ENCODE assay signal across 10 cellular contexts in genomic region chr1:27669876-27670275, GRCh38. TPM values are rescaled to one million over a fixed set of nuclear protein-coding genes. Genes with fewer than 3 reads are reported as not detected.
A peak's percentile ranks its signal among the peaks of the same experiment; 100 is the strongest.
DNase-seq lines count a peak whose midpoint lies in the region; ATAC-seq and TF ChIP-seq lines count a peak whose summit lies in the region.
"Had no signal": no experiment of that assay in that cellular context is flagged by ENCODE, and none has a peak within 500 bp of the region (broad histone marks: within the 10 kb centered on the region; RNA-seq: fewer than 3 reads in every experiment).

No MANE protein-coding gene starts in this region.

- POLR2A ChIA-PET in activated CD8-positive, alpha-beta T cell treated with anti-CD3 and anti-CD28 coated beads for 36 hours (lab: Charles Lee) = interaction anchor here (0.6 to 2.7 kb wide), 8 partner anchors 16 to 414 kb away, joined by 3 to 7 read pairs (median 4); partner anchors contain the start of gene FAM76A

- peaks cover 13% of the 10 kb centered on the region for H3K36me3 Mint-ChIP-seq in activated naive CD4-positive, alpha-beta T cell treated with anti-CD3 and anti-CD28 coated beads, Interleukin-2, amount 10 ng/mL, durations not matched to agents 7 days and 5 days
- H3K36me3 Mint-ChIP-seq in activated CD8-positive, alpha-beta T cell treated with anti-CD3 and anti-CD28 coated beads for 36 hours (ENCODE audit: low read depth) = peaks cover 5% of the 10 kb centered on the region
- peaks cover 0 to 17% (median 16%) of the 10 kb centered on the region in 3 donors for H3K36me3 Mint-ChIP-seq in immature natural killer cell

- CTCF ChIA-PET in activated naive CD4-positive, alpha-beta T cell treated with anti-CD3 and anti-CD28 coated beads, Interleukin-2, amount 10 ng/mL, durations not matched to agents 7 days and 5 days (lab: Charles Lee) = interaction anchor here (0.7 to 4.1 kb wide), 22 partner anchors 8 to 242 kb away, joined by 3 to 41 read pairs (median 4); partner anchors contain the start of genes FAM76A and STX12
- CTCF ChIA-PET in activated CD8-positive, alpha-beta T cell treated with anti-CD3 and anti-CD28 coated beads for 36 hours (lab: Charles Lee) = interaction anchor here (0.6 to 12.9 kb wide), 72 partner anchors 9 to 1207 kb away, joined by 3 to 533 read pairs (median 4); partner anchors contain the start of genes AHDC1, FAM76A, SLC9A1 and STX12

- intact Hi-C loops in activated CD8-positive, alpha-beta T cell treated with anti-CD3 and anti-CD28 coated beads for 36 hours (cut with micrococcal nuclease) = loop anchor here (10.0 kb wide), 2 partner anchors 145 to 275 kb away; partner anchors contain the start of gene GPR3
- intact Hi-C loops in transverse colon (cut with DNase I; ENCODE audit: low total_unique reads) = loop anchor here (10.0 kb wide), 1 partner anchor 55 kb away; the partner anchor contains the start of gene FAM76A

- TF ChIP-seq CTCF in activated CD8-positive, alpha-beta T cell treated with anti-CD3 and anti-CD28 coated beads for 36 hours (IDR thresholded peaks at IDR 0.05) = no peak
- no peak for TF ChIP-seq CTCF in transverse colon (IDR thresholded peaks at IDR 0.05)

- H3K36me3 ChIP-seq in transverse colon = no peaks in the 10 kb centered on the region
- H3K36me3 ChIP-seq: cardiac muscle cell had no signal

- H3K27ac ChIP-seq in transverse colon (peak overlapping the region in 1 of 4 donors; percentile 26), caudate nucleus (ENCODE audit: low read depth, low read length) (no peak overlapping the region)
- H3K27ac ChIP-seq: cardiac muscle cell had no signal

- WGBS in transverse colon (ENCODE audit: low coverage in 1 of 2), 2 donors = 58 to 79% methylated on average over 2 to 4 of the region's 4 CpGs

- no peaks in the 10 kb centered on the region for H3K9me3 ChIP-seq in transverse colon

- no peaks in the 10 kb centered on the region for H3K27me3 ChIP-seq in transverse colon
- H3K27me3 ChIP-seq: cardiac muscle cell had no signal

- no peak for TF ChIP-seq EP300 in transverse colon (IDR thresholded peaks at IDR 0.05; ENCODE audit: low read depth)

- peak overlapping the region; percentile 59 for H3K4me3 Mint-ChIP-seq in activated naive CD4-positive, alpha-beta T cell treated with anti-CD3 and anti-CD28 coated beads, Interleukin-2, amount 10 ng/mL, durations not matched to agents 7 days and 5 days
- peak overlapping the region; percentile 81 for H3K4me3 Mint-ChIP-seq in activated CD8-positive, alpha-beta T cell treated with anti-CD3 and anti-CD28 coated beads for 36 hours
- H3K4me3 Mint-ChIP-seq in immature natural killer cell = peak overlapping the region; percentile 60 to 82 (median 77)

- peaks cover 0 to 35% (median 8%) of the 10 kb centered on the region in 4 donors for H3K4me1 ChIP-seq in transverse colon

- no peak for ATAC-seq in activated CD8-positive, alpha-beta T cell treated with anti-CD3 and anti-CD28 coated beads for 36 hours
- ATAC-seq in HG02588 (IDR thresholded peaks at IDR 0.05; ENCODE audit: unreplicated experiment) (no peak), GM21717 (IDR thresholded peaks at IDR 0.05; ENCODE audit: unreplicated experiment) (no peak)

- no peak for TF ChIP-seq POLR2A in transverse colon (IDR thresholded peaks at IDR 0.05)

- peaks cover 46% of the 10 kb centered on the region for H3K4me1 Mint-ChIP-seq in activated naive CD4-positive, alpha-beta T cell treated with anti-CD3 and anti-CD28 coated beads, Interleukin-2, amount 10 ng/mL, durations not matched to agents 7 days and 5 days
- H3K4me1 Mint-ChIP-seq in activated CD8-positive, alpha-beta T cell treated with anti-CD3 and anti-CD28 coated beads for 36 hours (ENCODE audit: low read depth) = peaks cover 37% of the 10 kb centered on the region
- H3K4me1 Mint-ChIP-seq in immature natural killer cell = peaks cover 32 to 43% of the 10 kb centered on the region in 2 donors

- H3K27me3 Mint-ChIP-seq in activated naive CD4-positive, alpha-beta T cell treated with anti-CD3 and anti-CD28 coated beads, Interleukin-2, amount 10 ng/mL, durations not matched to agents 7 days and 5 days = no peaks in the 10 kb centered on the region
- H3K27me3 Mint-ChIP-seq in activated CD8-positive, alpha-beta T cell treated with anti-CD3 and anti-CD28 coated beads for 36 hours = no peaks in the 10 kb centered on the region
- H3K27me3 Mint-ChIP-seq in immature natural killer cell (ENCODE audit: low read depth in 3 of 3) = peaks cover 0 to 9% (median 4%) of the 10 kb centered on the region in 3 donors

- in situ Hi-C loops in transverse colon (cut with MboI; ENCODE audit: low pct_ligation_motif_present in 1 of 4, low pct_unique_long_range_greater_than_20kb in 1 of 4, low sequenced_read_pairs in 3 of 4) = loop anchor here in 2 of 4 donors (10.0 kb wide), 2 partner anchors 55 kb away; partner anchors contain the start of gene FAM76A (in 1 of the 2)

- H3K27ac Mint-ChIP-seq in activated naive CD4-positive, alpha-beta T cell treated with anti-CD3 and anti-CD28 coated beads, Interleukin-2, amount 10 ng/mL, durations not matched to agents 7 days and 5 days = no peak overlapping the region
- H3K27ac Mint-ChIP-seq in activated CD8-positive, alpha-beta T cell treated with anti-CD3 and anti-CD28 coated beads for 36 hours = no peak overlapping the region
- peak overlapping the region in 5 of 6 donors; percentile 76 to 91 (median 83) for H3K27ac Mint-ChIP-seq in immature natural killer cell

- DNase-seq in activated naive CD4-positive, alpha-beta T cell treated with anti-CD3 and anti-CD28 coated beads, Interleukin-2, amount 10 ng/mL, durations not matched to agents 7 days and 5 days = no peak
- no peak for DNase-seq in activated naive CD4-positive, alpha-beta T cell treated with Interleukin-2 at 50 U/mL for 16 hours
- no peak for DNase-seq in activated CD8-positive, alpha-beta T cell treated with anti-CD3 and anti-CD28 coated beads for 36 hours
- DNase-seq in immature natural killer cell = no peak
- peak; percentile 0 for DNase-seq in transverse colon
- DNase-seq in caudate nucleus (lab: John Stamatoyannopoulos, UW) = no peak

- no peaks in the 10 kb centered on the region for H3K9me3 Mint-ChIP-seq in activated naive CD4-positive, alpha-beta T cell treated with anti-CD3 and anti-CD28 coated beads, Interleukin-2, amount 10 ng/mL, durations not matched to agents 7 days and 5 days
- H3K9me3 Mint-ChIP-seq in activated CD8-positive, alpha-beta T cell treated with anti-CD3 and anti-CD28 coated beads for 36 hours = no peaks in the 10 kb centered on the region
- no peaks in the 10 kb centered on the region for H3K9me3 Mint-ChIP-seq in immature natural killer cell

- H3K4me3 ChIP-seq in transverse colon = no peak overlapping the region

RNA-seq across cellular contexts. Expression of gene IFI6, which starts 2.1 kb away (rescaled TPM):
- 10 to 100 TPM; 31.6 to 32.1 TPM for total RNA-seq in activated CD8-positive, alpha-beta T cell treated with anti-CD3 and anti-CD28 coated beads for 36 hours
- 100 to 1,000 TPM in 2 of 3 donors, 10 to 100 TPM in 1; 41.3 to 186 (median 177) TPM for polyA plus RNA-seq in immature natural killer cell
- total RNA-seq in transverse colon = 10 to 100 TPM in 2 of 4 donors, 1 to 10 TPM in 2; 1.2 to 28.1 (median 14.2) TPM

RNA-seq across cellular contexts. Expression of gene FGR, which starts 34.9 kb away (rescaled TPM):
- total RNA-seq in activated CD8-positive, alpha-beta T cell treated with anti-CD3 and anti-CD28 coated beads for 36 hours = under 1 TPM; 0.51 to 0.56 TPM
- 100 to 1,000 TPM; 350 to 654 (median 572) TPM for polyA plus RNA-seq in immature natural killer cell
- total RNA-seq in transverse colon = 1 to 10 TPM; 2.2 to 8.8 (median 5.8) TPM
- total RNA-seq: cardiac muscle cell, fibroblast of lung had no signal
- polyA plus RNA-seq: fibroblast of lung had no signal

RNA-seq across cellular contexts. Expression of gene FAM76A, which starts 55.9 kb away (rescaled TPM):
- total RNA-seq in activated CD8-positive, alpha-beta T cell treated with anti-CD3 and anti-CD28 coated beads for 36 hours = 1 to 10 TPM; 6.9 to 7.9 TPM
- 1 to 10 TPM; 2.2 to 8.1 (median 7.5) TPM for polyA plus RNA-seq in immature natural killer cell
- 10 to 100 TPM; 10.5 to 29.1 (median 12.5) TPM for total RNA-seq in transverse colon

Comparison
In these comparisons a context has a peak if more than half of its experiments do, and no peak if none do; other contexts are left out.
1. H3K27ac Mint-ChIP-seq: peak in immature natural killer cell (5 of 6); none in activated naive CD4-positive, alpha-beta T cell treated with anti-CD3 and anti-CD28 coated beads, Interleukin-2, amount 10 ng/mL, durations not matched to agents 7 days and 5 days (single experiment) and activated CD8-positive, alpha-beta T cell treated with anti-CD3 and anti-CD28 coated beads for 36 hours (single experiment).
2. Peak in every context shown above with its lines, with median percentiles within 50 percentile points of each other: H3K4me3 Mint-ChIP-seq.